ENCODE assay signal across 1 cellular context in the genomic region with DNA sequence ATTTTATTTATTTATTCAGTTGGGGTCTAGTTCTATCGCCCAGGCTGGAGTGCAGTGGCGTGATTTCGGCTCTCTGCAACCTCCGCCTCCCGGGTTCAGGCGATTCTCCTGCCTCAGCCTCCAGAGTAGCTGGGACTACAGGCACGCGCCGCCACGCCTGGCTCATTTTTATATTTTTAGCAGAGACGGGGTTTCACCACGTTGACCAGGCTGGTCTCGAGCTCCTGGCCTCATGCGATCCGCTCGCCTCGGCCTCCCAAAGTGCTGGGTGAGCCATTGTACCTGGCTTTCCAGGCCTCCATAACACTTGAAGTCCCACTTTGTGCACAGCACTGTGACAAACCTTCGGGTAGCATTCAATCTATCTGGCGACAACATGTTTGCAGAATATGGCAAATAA.
TF ChIP-seq lines count a peak whose summit lies in the region.

No MANE protein-coding gene starts in this region.

TF ChIP-seq in WTC11, 78 proteins besides CTCF, POLR2A, EP300 and RAD21 (continued from another document):
- TF ChIP-seq, protein P1, sequence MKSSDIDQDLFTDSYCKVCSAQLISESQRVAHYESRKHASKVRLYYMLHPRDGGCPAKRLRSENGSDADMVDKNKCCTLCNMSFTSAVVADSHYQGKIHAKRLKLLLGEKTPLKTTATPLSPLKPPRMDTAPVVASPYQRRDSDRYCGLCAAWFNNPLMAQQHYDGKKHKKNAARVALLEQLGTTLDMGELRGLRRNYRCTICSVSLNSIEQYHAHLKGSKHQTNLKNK (CRISPR knock-in tag; IDR thresholded peaks at IDR 0.05): no peak
- TF ChIP-seq SMAD3 (CRISPR knock-in tag; IDR thresholded peaks at IDR 0.05; ENCODE audit: borderline replicate concordance): no peak
- TF ChIP-seq NFYB (CRISPR knock-in tag; conservative IDR thresholded peaks at IDR 0.05; ENCODE audit: low read depth): no peak
- TF ChIP-seq, protein P2, sequence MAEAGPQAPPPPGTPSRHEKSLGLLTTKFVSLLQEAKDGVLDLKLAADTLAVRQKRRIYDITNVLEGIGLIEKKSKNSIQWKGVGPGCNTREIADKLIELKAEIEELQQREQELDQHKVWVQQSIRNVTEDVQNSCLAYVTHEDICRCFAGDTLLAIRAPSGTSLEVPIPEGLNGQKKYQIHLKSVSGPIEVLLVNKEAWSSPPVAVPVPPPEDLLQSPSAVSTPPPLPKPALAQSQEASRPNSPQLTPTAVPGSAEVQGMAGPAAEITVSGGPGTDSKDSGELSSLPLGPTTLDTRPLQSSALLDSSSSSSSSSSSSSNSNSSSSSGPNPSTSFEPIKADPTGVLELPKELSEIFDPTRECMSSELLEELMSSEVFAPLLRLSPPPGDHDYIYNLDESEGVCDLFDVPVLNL (CRISPR knock-in tag; IDR thresholded peaks at IDR 0.05; ENCODE audit: borderline replicate concordance, low read depth): no peak
- TF ChIP-seq, protein P3, sequence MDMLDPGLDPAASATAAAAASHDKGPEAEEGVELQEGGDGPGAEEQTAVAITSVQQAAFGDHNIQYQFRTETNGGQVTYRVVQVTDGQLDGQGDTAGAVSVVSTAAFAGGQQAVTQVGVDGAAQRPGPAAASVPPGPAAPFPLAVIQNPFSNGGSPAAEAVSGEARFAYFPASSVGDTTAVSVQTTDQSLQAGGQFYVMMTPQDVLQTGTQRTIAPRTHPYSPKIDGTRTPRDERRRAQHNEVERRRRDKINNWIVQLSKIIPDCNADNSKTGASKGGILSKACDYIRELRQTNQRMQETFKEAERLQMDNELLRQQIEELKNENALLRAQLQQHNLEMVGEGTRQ (CRISPR knock-in tag; IDR thresholded peaks at IDR 0.05): no peak
- TF ChIP-seq, protein P4, sequence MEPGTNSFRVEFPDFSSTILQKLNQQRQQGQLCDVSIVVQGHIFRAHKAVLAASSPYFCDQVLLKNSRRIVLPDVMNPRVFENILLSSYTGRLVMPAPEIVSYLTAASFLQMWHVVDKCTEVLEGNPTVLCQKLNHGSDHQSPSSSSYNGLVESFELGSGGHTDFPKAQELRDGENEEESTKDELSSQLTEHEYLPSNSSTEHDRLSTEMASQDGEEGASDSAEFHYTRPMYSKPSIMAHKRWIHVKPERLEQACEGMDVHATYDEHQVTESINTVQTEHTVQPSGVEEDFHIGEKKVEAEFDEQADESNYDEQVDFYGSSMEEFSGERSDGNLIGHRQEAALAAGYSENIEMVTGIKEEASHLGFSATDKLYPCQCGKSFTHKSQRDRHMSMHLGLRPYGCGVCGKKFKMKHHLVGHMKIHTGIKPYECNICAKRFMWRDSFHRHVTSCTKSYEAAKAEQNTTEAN (CRISPR knock-in tag; IDR thresholded peaks at IDR 0.05): no peak
- TF ChIP-seq NFE2L1 (CRISPR knock-in tag; IDR thresholded peaks at IDR 0.05): no peak
- no peak for TF ChIP-seq MYBL2 (CRISPR knock-in tag; IDR thresholded peaks at IDR 0.05)
- TF ChIP-seq NR2C2 (CRISPR knock-in tag; IDR thresholded peaks at IDR 0.05): no peak
- TF ChIP-seq GRHL2 (CRISPR knock-in tag; IDR thresholded peaks at IDR 0.05; ENCODE audit: insufficient replicate concordance, severe bottlenecking): no peak
